In the genomic region with DNA sequence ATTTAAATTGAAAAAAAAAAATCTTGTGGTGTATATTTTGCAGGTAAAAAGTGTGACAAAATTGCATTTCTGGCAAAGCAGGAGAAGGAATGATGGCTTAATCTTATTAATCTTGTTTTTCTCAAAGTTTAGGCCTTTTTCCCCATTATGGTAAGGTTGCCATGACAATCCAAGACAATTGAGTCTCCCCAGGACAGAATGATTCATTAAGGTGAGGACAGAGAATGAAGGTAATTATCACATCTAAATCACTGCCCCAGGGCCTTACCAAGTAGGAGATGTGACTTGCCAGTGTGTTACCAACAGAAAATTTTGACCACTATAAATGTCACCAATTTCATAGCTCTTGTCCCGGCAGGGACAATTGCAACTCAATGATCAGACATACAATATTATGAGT, we compare ENCODE assay signal across 27 cellular contexts.
DNase-seq lines count a peak whose midpoint lies in the region; ATAC-seq, FAIRE-seq and TF ChIP-seq lines count a peak whose summit lies in the region.
"Had no signal": no experiment of that assay in that cellular context is flagged by ENCODE, and none has a peak within 500 bp of the region (broad histone marks: within the 10 kb centered on the region; RNA-seq: fewer than 3 reads in every experiment).

No MANE protein-coding gene starts in this region.

- H3K4ac ChIP-seq in mesendoderm (ENCODE audit: low read depth, low read length) = no peak overlapping the region
- H3K4ac ChIP-seq in trophoblast cell (ENCODE audit: low read depth, low read length) = no peak overlapping the region

- H3K27me3 ChIP-seq in bronchial epithelial cell (ENCODE audit: control insufficient read depth, insufficient read depth, low read length) (no peaks in the 10 kb centered on the region), mesendoderm (ENCODE audit: insufficient read depth, low read length, poor library complexity) (no peaks in the 10 kb centered on the region), trophoblast cell (ENCODE audit: insufficient read depth, low read length) (no peaks in the 10 kb centered on the region), HepG2 (ENCODE audit: control insufficient read depth in 1 of 2, insufficient read depth in 2 of 2, low read length in 2 of 2) (no peaks in the 10 kb centered on the region)
- H3K27me3 ChIP-seq: BE2C, BLaER1 had no signal

- H3K23ac ChIP-seq in mesendoderm (ENCODE audit: low read length) (no peak overlapping the region), trophoblast cell (ENCODE audit: low read length) (no peak overlapping the region)

- H3K56ac ChIP-seq in mesendoderm (ENCODE audit: low read length) = no peak overlapping the region

- H3K9ac ChIP-seq in mesendoderm (ENCODE audit: low read length) = no peak overlapping the region
- no peak overlapping the region for H3K9ac ChIP-seq in trophoblast cell (ENCODE audit: low read length)
- H3K9ac ChIP-seq in HepG2 (ENCODE audit: insufficient read depth, low read depth, low read length) = no peak overlapping the region
- H3K9ac ChIP-seq: BLaER1 had no signal

- H4K20me1 ChIP-seq in HepG2 (ENCODE audit: insufficient read depth, low read length) = no peaks in the 10 kb centered on the region
- H4K20me1 ChIP-seq: BLaER1 had no signal

- H3K4me3 ChIP-seq in bronchial epithelial cell (ENCODE audit: low read depth, low read length) (no peak overlapping the region), mesendoderm (ENCODE audit: low read length) (no peak overlapping the region), trophoblast cell (ENCODE audit: low read depth, low read length) (no peak overlapping the region), HepG2 (replicated peaks in 1 of 3; ENCODE audit: insufficient read depth in 1 of 3, low read depth in 2 of 3, low read length in 3 of 3) (no peak overlapping the region), lower leg skin (ENCODE audit: low read depth, poor library complexity, severe bottlenecking) (no peak overlapping the region)
- H3K4me3 ChIP-seq: BLaER1, GM12878 had no signal

- H4K8ac ChIP-seq in mesendoderm (ENCODE audit: low read depth, low read length) = no peak overlapping the region
- no peak overlapping the region for H4K8ac ChIP-seq in trophoblast cell (ENCODE audit: low read depth, low read length)

- no peak for ATAC-seq in HepG2
- ATAC-seq: CD8-positive, alpha-beta T cell; GM12878 had no signal

- TF ChIP-seq POLR2A in HepG2 (IDR thresholded peaks at IDR 0.05; ENCODE audit: insufficient read depth in 1 of 2, low read depth in 2 of 2, low read length in 2 of 2) (no peak), lower leg skin (IDR thresholded peaks at IDR 0.05) (no peak)

- TF ChIP-seq CTCF in bronchial epithelial cell (IDR thresholded peaks at IDR 0.05; ENCODE audit: insufficient read depth, low read length, severe bottlenecking) = no peak
- no peak for TF ChIP-seq CTCF in HepG2 (CRISPR knock-in tag; IDR thresholded peaks at IDR 0.05)
- TF ChIP-seq CTCF in lower leg skin (IDR thresholded peaks at IDR 0.05) = no peak

- BruUV-seq in HepG2 (replicated peaks; lab: Mats Ljungman, UMichigan) = no TSS peak

- H2AK5ac ChIP-seq in mesendoderm (ENCODE audit: low read length) = no peak overlapping the region
- H2AK5ac ChIP-seq in trophoblast cell (ENCODE audit: low read length) = no peak overlapping the region

- H2AFZ ChIP-seq in trophoblast cell (ENCODE audit: insufficient read depth, low read length, poor library complexity) = no peak overlapping the region
- H2AFZ ChIP-seq in HepG2 (ENCODE audit: low read length) = no peak overlapping the region

- no peak overlapping the region for H2BK15ac ChIP-seq in mesendoderm (replicated peaks; ENCODE audit: low read depth)

- H3K36me3 ChIP-seq in bronchial epithelial cell (ENCODE audit: control insufficient read depth, insufficient read depth, low read length) = no peaks in the 10 kb centered on the region
- no peaks in the 10 kb centered on the region for H3K36me3 ChIP-seq in mesendoderm (ENCODE audit: control insufficient read depth, insufficient read depth, low read length)
- no peaks in the 10 kb centered on the region for H3K36me3 ChIP-seq in trophoblast cell (ENCODE audit: control insufficient read depth in 1 of 2, insufficient read depth in 2 of 2, low read length in 2 of 2)
- no peaks in the 10 kb centered on the region for H3K36me3 ChIP-seq in HepG2 (replicated peaks in 1 of 2; ENCODE audit: control insufficient read depth in 1 of 2, insufficient read depth in 2 of 2, low read length in 2 of 2)
- H3K36me3 ChIP-seq: BE2C, BLaER1 had no signal

- H3K79me2 ChIP-seq in mesendoderm (ENCODE audit: control insufficient read depth, insufficient read depth, low read length) (no peaks in the 10 kb centered on the region), trophoblast cell (ENCODE audit: control insufficient read depth, insufficient read depth, low read length, poor library complexity) (no peaks in the 10 kb centered on the region), HepG2 (ENCODE audit: insufficient read depth, low read length) (no peaks in the 10 kb centered on the region)

- H4K12ac ChIP-seq in trophoblast cell (ENCODE audit: low read depth, low read length) = no peak overlapping the region

- in situ Hi-C loops in HepG2 (cut with HindIII; ENCODE audit: extremely low pct_ligation_motif_present, low pct_unique_long_range_greater_than_20kb) = no loop called here

- H3K4me1 ChIP-seq in mesendoderm (ENCODE audit: control insufficient read depth, low read depth, low read length) = no peaks in the 10 kb centered on the region
- peaks cover 5 to 6% of the 10 kb centered on the region in 2 experiments for H3K4me1 ChIP-seq in trophoblast cell (ENCODE audit: control insufficient read depth in 1 of 2, insufficient read depth in 2 of 2, low read length in 2 of 2)
- H3K4me1 ChIP-seq in HepG2 (ENCODE audit: insufficient read depth, low read length) = no peaks in the 10 kb centered on the region
- H3K4me1 ChIP-seq: BE2C, BLaER1 had no signal

- H2BK5ac ChIP-seq in mesendoderm (ENCODE audit: low read length) = no peak overlapping the region
- H2BK5ac ChIP-seq in trophoblast cell (ENCODE audit: low read depth, low read length, poor library complexity) = no peak overlapping the region

- CTCF ChIA-PET in HepG2 (lab: Yijun Ruan, JAX; ENCODE audit: low intra/inter-chr PET ratio, low total read pairs) = no interaction called here

- no peak for TF ChIP-seq EP300 in HepG2 (IDR thresholded peaks at IDR 0.05; ENCODE audit: low read depth in 2 of 2, low read length in 2 of 2)
- TF ChIP-seq EP300 in HepG2 (CRISPR knock-in tag; IDR thresholded peaks at IDR 0.05; ENCODE audit: borderline replicate concordance) = no peak

- H3K9me3 ChIP-seq in trophoblast cell (ENCODE audit: insufficient read depth, low read depth, low read length) (peaks cover 2% of the 10 kb centered on the region), HepG2 (ENCODE audit: low read length) (peaks cover 55% of the 10 kb centered on the region)
- H3K9me3 ChIP-seq: BE2C, BLaER1, Caco-2 had no signal

- no peak overlapping the region for H4K91ac ChIP-seq in trophoblast cell (ENCODE audit: low read depth, low read length)

- intact Hi-C loops in HepG2 (cut with micrococcal nuclease; ENCODE audit: unreplicated experiment) (no loop called here), lower leg skin (cut with DNase I; ENCODE audit: low total_unique reads) (no loop called here)

- FAIRE-seq in bronchial epithelial cell (lab: Jason Lieb, UNC) = no peak
- no peak for FAIRE-seq in HTR-8/SVneo (lab: Jason Lieb, UNC)
- FAIRE-seq in HepG2 (lab: Jason Lieb, UNC) = no peak
- FAIRE-seq: A204.1, GM12878, GM12892, GM18507 had no signal

- peak; percentile 37 for DNase-seq in M059J (ENCODE audit: low read depth)
- peak; percentile 15 for DNase-seq in bronchial epithelial cell (ENCODE audit: low read depth)
- peak; percentile 80 for DNase-seq in mesendoderm
- DNase-seq in trophoblast cell = peak; percentile 42 to 72
- DNase-seq in HTR-8/SVneo (ENCODE audit: insufficient read length, low spot score) = no peak
- no peak for DNase-seq in HepG2 (ENCODE audit: low spot score)
- DNase-seq in lower leg skin (ENCODE audit: low spot score in 2 of 2) = no peak
- DNase-seq in GM19240 (ENCODE audit: insufficient read length, low spot score) = no peak
- DNase-seq: 8988T; ACHN; BE2C; C1 segment of cervical spinal cord; Caco-2; CD4-positive, CD25-positive, alpha-beta regulatory T cell; CD8-positive, alpha-beta T cell; DMS 273 treated with DMSO at 0.1 percent for 48 hours; DMS153; DMS53; DMS79; DND-41; EL; GDM1 had no signal

- no peak overlapping the region for H4K5ac ChIP-seq in mesendoderm (ENCODE audit: low read length)

- H3K4me2 ChIP-seq in mesendoderm (ENCODE audit: low read length) = no peak overlapping the region
- H3K4me2 ChIP-seq in trophoblast cell (ENCODE audit: low read length) = no peak overlapping the region
- H3K4me2 ChIP-seq in HepG2 (ENCODE audit: low read depth, low read length) = no peak overlapping the region
- H3K4me2 ChIP-seq: BLaER1 had no signal

- no peak for TF ChIP-seq RAD21 in HepG2 (CRISPR knock-in tag; IDR thresholded peaks at IDR 0.05)

- H3K14ac ChIP-seq in trophoblast cell (ENCODE audit: low read length) = no peak overlapping the region

- POLR2A ChIA-PET in HepG2 (lab: Yijun Ruan, JAX) = no interaction called here

- H3K79me1 ChIP-seq in mesendoderm (ENCODE audit: low read length) = no peaks in the 10 kb centered on the region
- H3K79me1 ChIP-seq in trophoblast cell (ENCODE audit: low read length) = peaks cover 2% of the 10 kb centered on the region

- no peak overlapping the region for H3K27ac ChIP-seq in mesendoderm (ENCODE audit: low read depth, low read length)
- no peak overlapping the region for H3K27ac ChIP-seq in trophoblast cell (ENCODE audit: low read depth, low read length)
- no peak overlapping the region for H3K27ac ChIP-seq in HepG2 (ENCODE audit: extremely low read length, insufficient read depth, low read length)
- H3K27ac ChIP-seq: BLaER1 had no signal

- no peak overlapping the region for H2BK120ac ChIP-seq in mesendoderm (ENCODE audit: low read depth, low read length)
- no peak overlapping the region for H2BK120ac ChIP-seq in trophoblast cell (ENCODE audit: insufficient read depth, low read length, poor library complexity)

- H3K18ac ChIP-seq in mesendoderm (ENCODE audit: low read length) (no peak overlapping the region), trophoblast cell (ENCODE audit: low read length) (no peak overlapping the region)

- no CpG with 5 or more reads among the region's 1 CpG for WGBS in mesendoderm (ENCODE audit: extremely low coverage, insufficient coverage, low lambda C conversion rate)
- WGBS in trophoblast cell (ENCODE audit: extremely low coverage, insufficient coverage, insufficient read length) = no CpG with 5 or more reads among the region's 1 CpG
- 48% methylated on average over 1 of the region's 1 CpG for WGBS in HepG2 (ENCODE audit: low lambda C conversion rate)
- 87 to 88% methylated on average over 1 of the region's 1 CpG for WGBS in lower leg skin, 2 donors

- no peak overlapping the region for H2BK12ac ChIP-seq in trophoblast cell (ENCODE audit: low read length)

TF ChIP-seq in HepG2, 621 proteins besides CTCF, POLR2A, EP300 and RAD21:
- TF ChIP-seq ZNF709 (CRISPR knock-in tag; IDR thresholded peaks at IDR 0.05) = no peak
- no peak for TF ChIP-seq SETDB1 (CRISPR knock-in tag; IDR thresholded peaks at IDR 0.05; ENCODE audit: borderline replicate concordance)

Comparison
In these comparisons a context has a peak if more than half of its experiments do, and no peak if none do; other contexts are left out.
1. DNase-seq: peak in M059J (single experiment), bronchial epithelial cell (single experiment), mesendoderm (single experiment) and trophoblast cell (2 of 2); none in HTR-8/SVneo (single experiment), HepG2 (single experiment), lower leg skin (0 of 2) and GM19240 (single experiment).